In the genomic region with DNA sequence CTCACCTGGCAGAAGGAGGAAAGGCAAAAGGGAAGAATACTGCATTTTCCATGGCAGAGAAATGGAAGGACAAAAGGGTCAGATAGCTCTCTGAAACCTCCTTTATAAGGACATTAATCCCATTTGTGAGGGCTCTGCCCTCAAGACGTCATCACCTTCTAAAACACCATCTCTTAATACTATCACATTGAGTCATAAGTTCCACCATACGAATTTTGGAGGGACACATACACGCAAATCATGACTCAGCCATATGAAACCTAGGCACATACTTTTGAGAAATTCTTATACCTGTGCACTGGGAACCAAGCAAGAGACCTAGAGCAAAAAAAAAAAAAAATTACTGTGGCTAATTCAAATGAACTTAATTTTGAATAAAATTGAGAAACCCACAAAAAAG, we compare ENCODE assay signal across 13 cellular contexts.
DNase-seq lines count a peak whose midpoint lies in the region; ATAC-seq and TF ChIP-seq lines count a peak whose summit lies in the region.
"Had no signal": no experiment of that assay in that cellular context is flagged by ENCODE, and none has a peak within 500 bp of the region (broad histone marks: within the 10 kb centered on the region; RNA-seq: fewer than 3 reads in every experiment).

No MANE protein-coding gene starts in this region.

- H3K4me3 ChIP-seq in RWPE2 (ENCODE audit: severe bottlenecking), result no peak overlapping the region
- H3K4me3 ChIP-seq in foreskin fibroblast (ENCODE audit: low read depth in 1 of 2, low read length in 2 of 2), result no peak overlapping the region
- H3K4me3 ChIP-seq: BLaER1 treated with 17β-estradiol and CSF1 and Interleukin-3, amounts not matched to agents 10 nM and 100 nM had no signal

- no peaks in the 10 kb centered on the region for H3K27me3 ChIP-seq in RWPE2 (ENCODE audit: insufficient read depth, poor library complexity, severe bottlenecking)
- H3K27me3 ChIP-seq: BLaER1 treated with 17β-estradiol and CSF1 and Interleukin-3, amounts not matched to agents 10 nM and 100 nM had no signal

- ATAC-seq in RWPE2 (ENCODE audit: low read depth) (peak; percentile 52; the same call in 2 of the 3 replicates), HG03159 (IDR thresholded peaks at IDR 0.05; ENCODE audit: unreplicated experiment) (no peak)
- ATAC-seq: CD8-positive, alpha-beta T cell had no signal

- no peak overlapping the region for H3K27ac ChIP-seq in RWPE2 (ENCODE audit: poor library complexity, severe bottlenecking)
- H3K27ac ChIP-seq: BLaER1 treated with 17β-estradiol and CSF1 and Interleukin-3, amounts not matched to agents 10 nM and 100 nM had no signal

- peaks cover 9% of the 10 kb centered on the region for H3K4me1 ChIP-seq in RWPE2 (ENCODE audit: insufficient read depth, poor library complexity, severe bottlenecking)
- H3K4me1 ChIP-seq: BLaER1 treated with 17β-estradiol and CSF1 and Interleukin-3, amounts not matched to agents 10 nM and 100 nM had no signal

- H3K36me3 ChIP-seq in RWPE2 (ENCODE audit: low read depth), result no peaks in the 10 kb centered on the region
- H3K36me3 ChIP-seq: BLaER1 treated with 17β-estradiol and CSF1 and Interleukin-3, amounts not matched to agents 10 nM and 100 nM had no signal

- DNase-seq in EL (peak; percentile 14), HS-27A (ENCODE audit: low read depth) (peak; percentile 11), RWPE2 (ENCODE audit: low spot score) (no peak), foreskin fibroblast (peak; percentile 8 to 53), iPS-NIHi7 (ENCODE audit: extremely low spot score) (no peak), GM20000 (ENCODE audit: low spot score) (no peak)
- DNase-seq: Calu3; CD8-positive, alpha-beta T cell; DMS79 treated with DMSO at 0.1 percent for 48 hours; H9; KBM-7 had no signal

- no peak for TF ChIP-seq CTCF in RWPE2 (IDR thresholded peaks at IDR 0.05; ENCODE audit: poor library complexity, severe bottlenecking)
- TF ChIP-seq CTCF in foreskin fibroblast (IDR thresholded peaks at IDR 0.05; ENCODE audit: low read depth, low read length), result no peak
- no peak for TF ChIP-seq CTCF in GM20000 (IDR thresholded peaks at IDR 0.05; ENCODE audit: extremely low read depth, missing control alignments)

- H3K9me3 ChIP-seq in RWPE2 (ENCODE audit: severe bottlenecking), result no peaks in the 10 kb centered on the region
- H3K9me3 ChIP-seq: BLaER1 treated with 17β-estradiol and CSF1 and Interleukin-3, amounts not matched to agents 10 nM and 100 nM had no signal

Comparison
In these comparisons a context has a peak if more than half of its experiments do, and no peak if none do; other contexts are left out.
1. DNase-seq: peak in EL (single experiment), HS-27A (single experiment) and foreskin fibroblast (2 of 2); none in RWPE2 (single experiment), iPS-NIHi7 (single experiment) and GM20000 (single experiment).